ENCODE assay signal across 12 cellular contexts in the genomic region with DNA sequence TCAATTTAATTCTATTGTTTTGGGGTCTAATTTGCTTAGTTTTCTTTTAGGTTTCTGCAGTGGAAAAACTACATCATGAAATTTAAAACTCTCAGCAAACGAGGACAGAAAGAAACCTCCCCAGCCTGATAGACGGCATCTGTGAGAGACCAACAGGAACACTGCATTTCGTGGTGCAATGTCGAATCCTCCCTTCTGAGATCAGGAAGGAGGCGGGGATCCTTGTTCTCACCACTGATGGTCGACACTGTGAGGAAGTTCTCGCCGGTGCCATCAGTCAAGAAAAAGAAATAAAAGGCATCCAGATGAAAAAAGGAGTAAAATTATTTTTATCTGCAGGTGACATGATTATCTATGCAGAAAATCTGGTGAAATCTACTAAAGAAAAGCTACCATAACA. TPM values are rescaled to one million over a fixed set of nuclear protein-coding genes. Genes with fewer than 3 reads are reported as not detected.
DNase-seq lines count a peak whose midpoint lies in the region; ATAC-seq, FAIRE-seq and TF ChIP-seq lines count a peak whose summit lies in the region.
"Had no signal": no experiment of that assay in that cellular context is flagged by ENCODE, and none has a peak within 500 bp of the region (broad histone marks: within the 10 kb centered on the region; RNA-seq: fewer than 3 reads in every experiment).

No MANE protein-coding gene starts in this region.

- no peak for TF ChIP-seq CTCF in endothelial cell of umbilical vein (IDR thresholded peaks at IDR 0.05; ENCODE audit: extremely low read depth in 1 of 2, insufficient read depth in 1 of 2, low read depth in 1 of 2, low read length in 2 of 2)

- H3K9me3 Mint-ChIP-seq in activated CD4-positive, alpha-beta T cell treated with anti-CD3 and anti-CD28 coated beads for 36 hours (ENCODE audit: low read depth), result peaks cover 7% of the 10 kb centered on the region
- H3K9me3 Mint-ChIP-seq in stimulated activated naive B cell treated with anti-CD40 and anti-IgM and Interleukin-4, amounts not matched to agents 10 μg/mL and 1 μg/mL and 100 μg/mL, for 72 hours, result peaks cover 8 to 11% of the 10 kb centered on the region in 2 donors
- peaks cover 12% of the 10 kb centered on the region for H3K9me3 Mint-ChIP-seq in activated CD4-positive, alpha-beta memory T cell treated with anti-CD3 and anti-CD28 coated beads, Interleukin-2, amount 10 ng/mL, durations not matched to agents 7 days and 5 days

- H3K36me3 ChIP-seq in endothelial cell of umbilical vein (ENCODE audit: control insufficient read depth in 2 of 2, extremely low read depth in 1 of 2, insufficient read depth in 2 of 2, low read length in 2 of 2), result peaks cover 4 to 9% of the 10 kb centered on the region in 2 experiments

- TF ChIP-seq POLR2A in endothelial cell of umbilical vein (IDR thresholded peaks at IDR 0.05; ENCODE audit: low read depth, low read length), result no peak

- dilution Hi-C loops in endothelial cell of umbilical vein (cut with MboI; ENCODE audit: extremely low pct_ligation_motif_present, low sequenced_read_pairs), result no loop called here

- peak; percentile 63 for ATAC-seq in activated CD4-positive, alpha-beta T cell treated with anti-CD3 and anti-CD28 coated beads for 36 hours
- peak; percentile 71 to 78 for ATAC-seq in stimulated activated naive B cell treated with anti-CD40 and anti-IgM and Interleukin-4, amounts not matched to agents 10 μg/mL and 1 μg/mL and 100 μg/mL, for 72 hours (replicated peaks)
- ATAC-seq: mucosa of descending colon had no signal

- no peak overlapping the region for H3K4me3 ChIP-seq in endothelial cell of umbilical vein (replicated peaks in 1 of 3; ENCODE audit: insufficient read depth in 1 of 3, low read depth in 1 of 3, low read length in 3 of 3)
- H3K4me3 ChIP-seq: mucosa of descending colon, SK-N-MC had no signal

- DNase-seq in activated CD4-positive, alpha-beta T cell treated with anti-CD3 and anti-CD28 coated beads for 36 hours, result peak; percentile 22
- DNase-seq in activated CD4-positive, alpha-beta T cell treated with anti-CD3 and anti-CD28 coated beads, Interleukin-2, amount 50 U/mL, for 48 hours, result no peak
- DNase-seq in SIG-M5 treated with dmso at 0.1 percent for 504 hours (lab: John Stamatoyannopoulos, UW; ENCODE audit: unreplicated experiment), result peak; percentile 68
- DNase-seq in endothelial cell of umbilical vein (ENCODE audit: low read depth, low spot score), result peak; percentile 20
- DNase-seq in stimulated activated naive B cell treated with anti-CD40 and anti-IgM and Interleukin-4, amounts not matched to agents 10 μg/mL and 1 μg/mL and 100 μg/mL, for 72 hours, result no peak
- DNase-seq in activated CD4-positive, alpha-beta memory T cell treated with anti-CD3 and anti-CD28 coated beads, Interleukin-2, amount 10 ng/mL, durations not matched to agents 7 days and 5 days, result no peak
- no peak for DNase-seq in NCI-H1930 (lab: John Stamatoyannopoulos, UW)
- DNase-seq in SHP77 (lab: John Stamatoyannopoulos, UW), result no peak
- DNase-seq: NCI-H187; stimulated activated CD4-positive, alpha-beta T cell treated with anti-CD3 and anti-CD28 coated beads, Interleukin-15, amount 100 ng/mL, for 24 hours had no signal

- peak overlapping the region; percentile 48 for H3K4me2 ChIP-seq in endothelial cell of umbilical vein (ENCODE audit: insufficient read depth, low read length)

- peaks cover 59% of the 10 kb centered on the region for H3K79me2 ChIP-seq in endothelial cell of umbilical vein (ENCODE audit: control insufficient read depth, insufficient read depth, low read length)

- H2AFZ ChIP-seq in endothelial cell of umbilical vein (ENCODE audit: low read depth, low read length), result no peak overlapping the region

- peak overlapping the region; percentile 17 for H3K27ac Mint-ChIP-seq in activated CD4-positive, alpha-beta T cell treated with anti-CD3 and anti-CD28 coated beads for 36 hours
- peak overlapping the region; percentile 84 for H3K27ac Mint-ChIP-seq in stimulated activated naive B cell treated with anti-CD40 and anti-IgM and Interleukin-4, amounts not matched to agents 10 μg/mL and 1 μg/mL and 100 μg/mL, for 72 hours
- no peak overlapping the region for H3K27ac Mint-ChIP-seq in activated CD4-positive, alpha-beta memory T cell treated with anti-CD3 and anti-CD28 coated beads, Interleukin-2, amount 10 ng/mL, durations not matched to agents 7 days and 5 days

- POLR2A ChIA-PET in activated CD4-positive, alpha-beta T cell treated with anti-CD3 and anti-CD28 coated beads for 36 hours (lab: Charles Lee), result no interaction called here
- POLR2A ChIA-PET in endothelial cell of umbilical vein (lab: Charles Lee), result no interaction called here
- POLR2A ChIA-PET in activated CD4-positive, alpha-beta memory T cell treated with anti-CD3 and anti-CD28 coated beads, Interleukin-2, amount 10 ng/mL, durations not matched to agents 7 days and 5 days (lab: Charles Lee), result no interaction called here

- no peak overlapping the region for H3K9ac ChIP-seq in endothelial cell of umbilical vein (replicated peaks; ENCODE audit: extremely low read depth, insufficient read depth, low read length)

- FAIRE-seq in endothelial cell of umbilical vein (lab: Jason Lieb, UNC), result peak; percentile 77

- intact Hi-C loops in activated CD4-positive, alpha-beta T cell treated with anti-CD3 and anti-CD28 coated beads for 36 hours (cut with DNase I, micrococcal nuclease), result no loop called here
- intact Hi-C loops in endothelial cell of umbilical vein (cut with micrococcal nuclease), result loop anchor here (2.0 kb wide), 1 partner anchor 27 kb away; no protein-coding TSS in a partner anchor

- H3K4me3 Mint-ChIP-seq in activated CD4-positive, alpha-beta T cell treated with anti-CD3 and anti-CD28 coated beads for 36 hours, result peak overlapping the region; percentile 46
- peak overlapping the region; percentile 73 to 79 for H3K4me3 Mint-ChIP-seq in stimulated activated naive B cell treated with anti-CD40 and anti-IgM and Interleukin-4, amounts not matched to agents 10 μg/mL and 1 μg/mL and 100 μg/mL, for 72 hours
- H3K4me3 Mint-ChIP-seq in activated CD4-positive, alpha-beta memory T cell treated with anti-CD3 and anti-CD28 coated beads, Interleukin-2, amount 10 ng/mL, durations not matched to agents 7 days and 5 days, result no peak overlapping the region

- H3K27me3 ChIP-seq in endothelial cell of umbilical vein (ENCODE audit: control insufficient read depth in 2 of 2, insufficient read depth in 2 of 2, low read length in 2 of 2), result no peaks in the 10 kb centered on the region

- peaks cover 8% of the 10 kb centered on the region for H3K4me1 ChIP-seq in endothelial cell of umbilical vein (ENCODE audit: control insufficient read depth, extremely low read depth, insufficient read depth, low read length)

- BruUV-seq in endothelial cell of umbilical vein (replicated peaks; lab: Mats Ljungman, UMichigan), result no TSS peak

- no peak overlapping the region for H3K27ac ChIP-seq in endothelial cell of umbilical vein (ENCODE audit: insufficient read depth, low read depth, low read length)
- H3K27ac ChIP-seq: SK-N-MC had no signal

- CTCF ChIA-PET in activated CD4-positive, alpha-beta T cell treated with anti-CD3 and anti-CD28 coated beads for 36 hours (lab: Charles Lee), result interaction anchor here (0.7 kb wide), 1 partner anchor 188 kb away, joined by 3 read pairs; no protein-coding TSS in a partner anchor
- CTCF ChIA-PET in endothelial cell of umbilical vein (lab: Charles Lee), result no interaction called here
- CTCF ChIA-PET in activated CD4-positive, alpha-beta memory T cell treated with anti-CD3 and anti-CD28 coated beads, Interleukin-2, amount 10 ng/mL, durations not matched to agents 7 days and 5 days (lab: Charles Lee), result no interaction called here

- peaks cover 5% of the 10 kb centered on the region for H4K20me1 ChIP-seq in endothelial cell of umbilical vein (replicated peaks; ENCODE audit: control insufficient read depth, extremely low read depth, insufficient read depth, low read length)

- no peaks in the 10 kb centered on the region for H3K27me3 Mint-ChIP-seq in activated CD4-positive, alpha-beta T cell treated with anti-CD3 and anti-CD28 coated beads for 36 hours
- H3K27me3 Mint-ChIP-seq in stimulated activated naive B cell treated with anti-CD40 and anti-IgM and Interleukin-4, amounts not matched to agents 10 μg/mL and 1 μg/mL and 100 μg/mL, for 72 hours, result no peaks in the 10 kb centered on the region
- no peaks in the 10 kb centered on the region for H3K27me3 Mint-ChIP-seq in activated CD4-positive, alpha-beta memory T cell treated with anti-CD3 and anti-CD28 coated beads, Interleukin-2, amount 10 ng/mL, durations not matched to agents 7 days and 5 days

- H3K9me3 ChIP-seq in endothelial cell of umbilical vein (replicated peaks; ENCODE audit: control insufficient read depth, insufficient read depth, low read length), result no peaks in the 10 kb centered on the region
- H3K9me3 ChIP-seq: mucosa of descending colon had no signal

- H3K36me3 Mint-ChIP-seq in activated CD4-positive, alpha-beta T cell treated with anti-CD3 and anti-CD28 coated beads for 36 hours (ENCODE audit: low read depth), result peaks cover 23% of the 10 kb centered on the region
- peaks cover 27 to 56% of the 10 kb centered on the region in 2 donors for H3K36me3 Mint-ChIP-seq in stimulated activated naive B cell treated with anti-CD40 and anti-IgM and Interleukin-4, amounts not matched to agents 10 μg/mL and 1 μg/mL and 100 μg/mL, for 72 hours
- peaks cover 47% of the 10 kb centered on the region for H3K36me3 Mint-ChIP-seq in activated CD4-positive, alpha-beta memory T cell treated with anti-CD3 and anti-CD28 coated beads, Interleukin-2, amount 10 ng/mL, durations not matched to agents 7 days and 5 days (ENCODE audit: low read depth)

- peaks cover 42% of the 10 kb centered on the region for H3K4me1 Mint-ChIP-seq in activated CD4-positive, alpha-beta T cell treated with anti-CD3 and anti-CD28 coated beads for 36 hours
- H3K4me1 Mint-ChIP-seq in stimulated activated naive B cell treated with anti-CD40 and anti-IgM and Interleukin-4, amounts not matched to agents 10 μg/mL and 1 μg/mL and 100 μg/mL, for 72 hours, result peaks cover 39 to 61% of the 10 kb centered on the region in 2 donors
- H3K4me1 Mint-ChIP-seq in activated CD4-positive, alpha-beta memory T cell treated with anti-CD3 and anti-CD28 coated beads, Interleukin-2, amount 10 ng/mL, durations not matched to agents 7 days and 5 days, result peaks cover 29% of the 10 kb centered on the region

- H3K9me1 ChIP-seq in endothelial cell of umbilical vein (replicated peaks; ENCODE audit: control insufficient read depth, extremely low read depth, insufficient read depth, low read length), result no peaks in the 10 kb centered on the region

RNA-seq across cellular contexts. Expression of a gene that starts 16.5 kb away (rescaled TPM):
- total RNA-seq in activated CD4-positive, alpha-beta T cell treated with anti-CD3 and anti-CD28 coated beads for 36 hours, result 10 to 100 TPM; 82.9 to 88.0 TPM
- 109 and 110 TPM in 2 replicates for total RNA-seq in endothelial cell of umbilical vein
- polyA plus RNA-seq in endothelial cell of umbilical vein, result 49.6 and 51.9 TPM in 2 replicates
- 23.4 and 26.4 TPM in 2 replicates for polyA plus RNA-seq in endothelial cell of umbilical vein (2011; cell fraction: cytosol; rRNA removed)
- 131 and 133 TPM in 2 replicates for polyA plus RNA-seq in endothelial cell of umbilical vein (2011; cell fraction: nucleus; rRNA removed)
- polyA plus RNA-seq in endothelial cell of umbilical vein (2012), result 46.0 and 56.4 TPM in 2 replicates
- polyA minus RNA-seq in endothelial cell of umbilical vein, result 88.6 and 95.7 TPM in 2 replicates
- polyA minus RNA-seq in endothelial cell of umbilical vein (2011; cell fraction: cytosol; rRNA and poly(A)+ RNA removed), result 27.1 TPM
- 53.0 and 77.2 TPM in 2 replicates for polyA minus RNA-seq in endothelial cell of umbilical vein (2011; cell fraction: nucleus; rRNA and poly(A)+ RNA removed)
- 100 to 1,000 TPM; 139 to 156 TPM for total RNA-seq in activated CD4-positive, alpha-beta memory T cell treated with anti-CD3 and anti-CD28 coated beads, Interleukin-2, amount 10 ng/mL, durations not matched to agents 7 days and 5 days

RNA-seq across cellular contexts. Expression of a gene that starts 16.7 kb away (rescaled TPM):
- total RNA-seq in activated CD4-positive, alpha-beta T cell treated with anti-CD3 and anti-CD28 coated beads for 36 hours, result 10 to 100 TPM; 15.2 to 17.3 TPM
- 16.5 and 21.9 TPM in 2 replicates for total RNA-seq in endothelial cell of umbilical vein
- polyA plus RNA-seq in endothelial cell of umbilical vein, result 80.1 and 83.0 TPM in 2 replicates
- polyA plus RNA-seq in endothelial cell of umbilical vein (2011; cell fraction: cytosol; rRNA removed), result 19.7 and 23.0 TPM in 2 replicates
- polyA plus RNA-seq in endothelial cell of umbilical vein (2011; cell fraction: nucleus; rRNA removed), result 121 and 134 TPM in 2 replicates
- 15.5 and 22.7 TPM in 2 replicates for polyA plus RNA-seq in endothelial cell of umbilical vein (2012)
- polyA minus RNA-seq in endothelial cell of umbilical vein, result 38.9 and 41.1 TPM in 2 replicates
- polyA minus RNA-seq in endothelial cell of umbilical vein (2011; cell fraction: cytosol; rRNA and poly(A)+ RNA removed), result 3.5 TPM
- polyA minus RNA-seq in endothelial cell of umbilical vein (2011; cell fraction: nucleus; rRNA and poly(A)+ RNA removed), result 24.0 and 24.6 TPM in 2 replicates
- 10 to 100 TPM; 24.1 to 28.8 TPM for total RNA-seq in activated CD4-positive, alpha-beta memory T cell treated with anti-CD3 and anti-CD28 coated beads, Interleukin-2, amount 10 ng/mL, durations not matched to agents 7 days and 5 days

RNA-seq across cellular contexts. Expression of a gene that starts 57.8 kb away (rescaled TPM):
- total RNA-seq in activated CD4-positive, alpha-beta T cell treated with anti-CD3 and anti-CD28 coated beads for 36 hours, result 10 to 100 TPM in 1 of 2 experiments, 1 to 10 TPM in 1; 9.3 to 11.3 TPM
- 20.2 and 20.4 TPM in 2 replicates for total RNA-seq in endothelial cell of umbilical vein
- polyA plus RNA-seq in endothelial cell of umbilical vein, result 15.8 and 18.3 TPM in 2 replicates
- polyA plus RNA-seq in endothelial cell of umbilical vein (2011; cell fraction: cytosol; rRNA removed), result 7.2 and 12.3 TPM in 2 replicates
- polyA plus RNA-seq in endothelial cell of umbilical vein (2011; cell fraction: nucleus; rRNA removed), result 64.3 and 74.9 TPM in 2 replicates
- 9.3 and 13.6 TPM in 2 replicates for polyA plus RNA-seq in endothelial cell of umbilical vein (2012)
- polyA minus RNA-seq in endothelial cell of umbilical vein, result 8.7 and 12.7 TPM in 2 replicates
- 1.8 TPM for polyA minus RNA-seq in endothelial cell of umbilical vein (2011; cell fraction: cytosol; rRNA and poly(A)+ RNA removed)
- polyA minus RNA-seq in endothelial cell of umbilical vein (2011; cell fraction: nucleus; rRNA and poly(A)+ RNA removed), result 12.3 and 21.8 TPM in 2 replicates
- total RNA-seq in activated CD4-positive, alpha-beta memory T cell treated with anti-CD3 and anti-CD28 coated beads, Interleukin-2, amount 10 ng/mL, durations not matched to agents 7 days and 5 days, result 10 to 100 TPM; 13.8 to 14.7 TPM

Comparison
In these comparisons a context has a peak if more than half of its experiments do, and no peak if none do; other contexts are left out.
1. DNase-seq: peak in activated CD4-positive, alpha-beta T cell treated with anti-CD3 and anti-CD28 coated beads for 36 hours (single experiment), SIG-M5 treated with dmso at 0.1 percent for 504 hours (single experiment) and endothelial cell of umbilical vein (single experiment); none in activated CD4-positive, alpha-beta T cell treated with anti-CD3 and anti-CD28 coated beads, Interleukin-2, amount 50 U/mL, for 48 hours (0 of 2), stimulated activated naive B cell treated with anti-CD40 and anti-IgM and Interleukin-4, amounts not matched to agents 10 μg/mL and 1 μg/mL and 100 μg/mL, for 72 hours (single experiment), activated CD4-positive, alpha-beta memory T cell treated with anti-CD3 and anti-CD28 coated beads, Interleukin-2, amount 10 ng/mL, durations not matched to agents 7 days and 5 days (single experiment), NCI-H1930 (0 of 2) and SHP77 (0 of 2).